ENCODE assay signal across 17 cellular contexts in the genomic region with DNA sequence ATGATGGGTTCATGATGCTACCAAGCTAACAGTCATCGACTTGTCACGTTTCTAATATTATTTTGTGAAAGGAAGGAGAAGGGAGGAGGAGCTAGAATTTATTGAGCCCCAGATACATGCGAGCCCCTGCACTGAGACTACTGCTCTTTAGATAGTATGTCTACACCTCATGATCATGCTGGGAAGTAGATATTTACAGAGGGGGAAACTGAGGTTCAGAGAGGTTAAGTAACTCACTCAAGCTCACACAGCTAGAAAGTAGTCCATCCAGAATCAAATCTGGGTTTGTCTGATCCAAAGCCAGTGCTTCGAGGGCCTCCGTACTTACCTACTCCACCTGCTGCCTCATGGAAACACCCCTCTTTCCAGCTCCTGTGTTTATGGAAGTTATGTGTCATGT. TPM values are rescaled to one million over a fixed set of nuclear protein-coding genes. Genes with fewer than 3 reads are reported as not detected.
DNase-seq lines count a peak whose midpoint lies in the region; ATAC-seq, FAIRE-seq and TF ChIP-seq lines count a peak whose summit lies in the region.
"Had no signal": no experiment of that assay in that cellular context is flagged by ENCODE, and none has a peak within 500 bp of the region (broad histone marks: within the 10 kb centered on the region; RNA-seq: fewer than 3 reads in every experiment).

No MANE protein-coding gene starts in this region.

- CTCF ChIA-PET in PC-9 (lab: Charles Lee) (no interaction called here), K562 (lab: Yijun Ruan, JAX; ENCODE audit: low intra/inter-chr PET ratio) (interaction anchor here (0.8 kb wide), 1 partner anchor 36 kb away, joined by 3 read pairs; no protein-coding TSS in a partner anchor)

- H3K27ac Mint-ChIP-seq in activated T-helper 1 cell treated with anti-CD3 and anti-CD28 coated beads, Interleukin-12 subunit alpha, Interleukin-12 subunit beta, Interleukin-2, Interleukin-4 antibody, amounts not matched to agents 30 ng/mL and 10 ng/mL and 1 ng/mL, durations not matched to agents 14 hours and 24 hours and 36 hours = no peak overlapping the region
- H3K27ac Mint-ChIP-seq: CD4-positive, alpha-beta memory T cell; H9; HFFc6 had no signal

- H3K27ac ChIP-seq in PC-9 = peak overlapping the region; percentile 51
- no peak overlapping the region for H3K27ac ChIP-seq in K562 (ENCODE audit: extremely low read depth, low read depth, low read length)
- no peak overlapping the region for H3K27ac ChIP-seq in esophagus muscularis mucosa (replicated peaks in 1 of 4)
- H3K27ac ChIP-seq: GM23248 had no signal

- no peaks in the 10 kb centered on the region for H3K9me3 Mint-ChIP-seq in activated T-helper 1 cell treated with anti-CD3 and anti-CD28 coated beads, Interleukin-12 subunit alpha, Interleukin-12 subunit beta, Interleukin-2, Interleukin-4 antibody, amounts not matched to agents 30 ng/mL and 10 ng/mL and 1 ng/mL, durations not matched to agents 14 hours and 24 hours and 36 hours
- H3K9me3 Mint-ChIP-seq: H9, HFFc6 had no signal

- H3K9me3 ChIP-seq in PC-9 (ENCODE audit: insufficient read depth, low read depth) (no peaks in the 10 kb centered on the region), K562 (replicated peaks; ENCODE audit: control insufficient read depth, insufficient read depth, low read depth, low read length) (no peaks in the 10 kb centered on the region), esophagus muscularis mucosa (no peaks in the 10 kb centered on the region)

- H4K20me1 ChIP-seq in PC-9 (ENCODE audit: insufficient read depth) (no peaks in the 10 kb centered on the region), K562 (replicated peaks; ENCODE audit: control insufficient read depth, insufficient read depth, low read length) (no peaks in the 10 kb centered on the region)

- TF ChIP-seq POLR2A in K562 (conservative IDR thresholded peaks at IDR 0.05) = no peak
- no peak for TF ChIP-seq POLR2A in esophagus muscularis mucosa (IDR thresholded peaks at IDR 0.05; ENCODE audit: low read depth)

- H3K4me1 Mint-ChIP-seq in activated T-helper 1 cell treated with anti-CD3 and anti-CD28 coated beads, Interleukin-12 subunit alpha, Interleukin-12 subunit beta, Interleukin-2, Interleukin-4 antibody, amounts not matched to agents 30 ng/mL and 10 ng/mL and 1 ng/mL, durations not matched to agents 14 hours and 24 hours and 36 hours (ENCODE audit: low read depth) = no peaks in the 10 kb centered on the region

- DNase-seq in PC-9 = no peak
- no peak for DNase-seq in K562 (ENCODE audit: extremely low read depth in 1 of 4, low spot score in 3 of 4)
- DNase-seq in esophagus muscularis mucosa (ENCODE audit: extremely low spot score) = peak; percentile 55
- no peak for DNase-seq in NCI-H2029 (lab: John Stamatoyannopoulos, UW)
- DNase-seq in activated T-helper 1 cell treated with anti-CD3 and anti-CD28 coated beads, Interleukin-12 subunit alpha, Interleukin-12 subunit beta, Interleukin-2, Interleukin-4 antibody, amounts not matched to agents 30 ng/mL and 10 ng/mL and 1 ng/mL, durations not matched to agents 14 hours and 24 hours and 36 hours (ENCODE audit: low spot score) = no peak
- DNase-seq: C1 segment of cervical spinal cord; Calu3; CD4-positive, alpha-beta memory T cell; COR-L47; DMS53; GF-D8; GM23248; H9; HFFc6 had no signal

- TF ChIP-seq CTCF in PC-9 (conservative IDR thresholded peaks at IDR 0.05) (no peak), K562 (IDR thresholded peaks at IDR 0.05 in 2 of 3, conservative IDR thresholded peaks at IDR 0.05 in 1 of 3; ENCODE audit: insufficient read depth in 2 of 3, low read depth in 1 of 3, low read length in 3 of 3) (no peak), esophagus muscularis mucosa (IDR thresholded peaks at IDR 0.05) (no peak)

- in situ Hi-C loops in K562 (cut with MboI) = no loop called here

- no peaks in the 10 kb centered on the region for H3K9me2 ChIP-seq in PC-9 (ENCODE audit: insufficient read depth)

- H3K36me3 ChIP-seq in PC-9 (ENCODE audit: low read depth) = no peaks in the 10 kb centered on the region
- no peaks in the 10 kb centered on the region for H3K36me3 ChIP-seq in K562 (ENCODE audit: control insufficient read depth, insufficient read depth, low read length)
- H3K36me3 ChIP-seq in esophagus muscularis mucosa = no peaks in the 10 kb centered on the region

- H3K9ac ChIP-seq in K562 (ENCODE audit: insufficient read depth in 1 of 2, low read depth in 2 of 2, low read length in 2 of 2) = no peak overlapping the region
- H3K9ac ChIP-seq: GM23248 had no signal

- intact Hi-C loops in PC-9 (cut with micrococcal nuclease; ENCODE audit: unreplicated experiment) (no loop called here), K562 (cut with micrococcal nuclease) (no loop called here), esophagus muscularis mucosa (cut with DNase I) (no loop called here)
- intact Hi-C loops in activated T-helper 1 cell treated with anti-CD3 and anti-CD28 coated beads, Interleukin-12 subunit alpha, Interleukin-12 subunit beta, Interleukin-2, Interleukin-4 antibody, amounts not matched to agents 30 ng/mL and 10 ng/mL and 1 ng/mL, durations not matched to agents 14 hours and 24 hours and 36 hours (cut with micrococcal nuclease) = no loop called here

- peak overlapping the region; percentile 36 for H3K4me2 ChIP-seq in PC-9
- no peak overlapping the region for H3K4me2 ChIP-seq in K562 (ENCODE audit: insufficient read depth, low read length)

- no peaks in the 10 kb centered on the region for H3K9me1 ChIP-seq in K562 (ENCODE audit: control insufficient read depth, insufficient read depth, low read length)

- no peaks in the 10 kb centered on the region for H3K79me2 ChIP-seq in PC-9 (ENCODE audit: low read depth)
- H3K79me2 ChIP-seq in K562 (ENCODE audit: control insufficient read depth, insufficient read depth, low read length) = no peaks in the 10 kb centered on the region

- H3F3A ChIP-seq in PC-9 (ENCODE audit: insufficient read depth, low read depth) = peaks cover 31% of the 10 kb centered on the region

- no peak overlapping the region for H3K4me3 ChIP-seq in PC-9
- H3K4me3 ChIP-seq in K562 = no peak overlapping the region
- H3K4me3 ChIP-seq in esophagus muscularis mucosa = no peak overlapping the region
- H3K4me3 ChIP-seq: GM23248 had no signal

- no peak for FAIRE-seq in K562 (lab: Jason Lieb, UNC)
- FAIRE-seq: GM12891, GM18507 had no signal

- ATAC-seq in K562 (no peak), GM21367 (IDR thresholded peaks at IDR 0.05; ENCODE audit: unreplicated experiment) (no peak)

- no TSS peak for BruUV-seq in PC-9 (replicated peaks; lab: Mats Ljungman, UMichigan)
- no TSS peak for BruUV-seq in K562 (replicated peaks; lab: Mats Ljungman, UMichigan)

- H2AFZ ChIP-seq in PC-9 = no peak overlapping the region
- H2AFZ ChIP-seq in K562 (ENCODE audit: low read depth, low read length) = no peak overlapping the region
- H2AFZ ChIP-seq: GM23248 had no signal

- no peak for TF ChIP-seq RAD21 in K562 (CRISPR knock-in tag; conservative IDR thresholded peaks at IDR 0.05 in 1 of 2, IDR thresholded peaks at IDR 0.05 in 1 of 2)

- H3K27me3 ChIP-seq in PC-9 (ENCODE audit: insufficient read depth, low read depth) (no peaks in the 10 kb centered on the region), K562 (ENCODE audit: control insufficient read depth in 2 of 2, insufficient read depth in 2 of 2, low read length in 2 of 2) (no peaks in the 10 kb centered on the region), esophagus muscularis mucosa (no peaks in the 10 kb centered on the region)

- POLR2A ChIA-PET in PC-9 (lab: Charles Lee; ENCODE audit: unreplicated experiment) (interaction anchor here (0.6 to 0.9 kb wide), 3 partner anchors 20 to 81 kb away, joined by 4 to 6 read pairs (median 5); no protein-coding TSS in a partner anchor), K562 (lab: Yijun Ruan, JAX) (interaction anchor here (0.9 to 1.1 kb wide), 2 partner anchors 14 to 71 kb away, joined by 3 to 5 read pairs; no protein-coding TSS in a partner anchor)

- H3K4me1 ChIP-seq in PC-9 (replicated peaks; ENCODE audit: insufficient read depth) (peaks cover 57% of the 10 kb centered on the region), K562 (replicated peaks in 1 of 2; ENCODE audit: control insufficient read depth in 2 of 2, insufficient read depth in 2 of 2, low read length in 2 of 2) (peaks cover 8 to 16% of the 10 kb centered on the region in 2 experiments), esophagus muscularis mucosa (peaks cover 0 to 7% (median 3%) of the 10 kb centered on the region in 4 donors)

- H3K36me3 Mint-ChIP-seq in activated T-helper 1 cell treated with anti-CD3 and anti-CD28 coated beads, Interleukin-12 subunit alpha, Interleukin-12 subunit beta, Interleukin-2, Interleukin-4 antibody, amounts not matched to agents 30 ng/mL and 10 ng/mL and 1 ng/mL, durations not matched to agents 14 hours and 24 hours and 36 hours (ENCODE audit: low read depth) = no peaks in the 10 kb centered on the region
- H3K36me3 Mint-ChIP-seq: CD4-positive, alpha-beta memory T cell had no signal

- no peak for TF ChIP-seq EP300 in K562 (IDR thresholded peaks at IDR 0.05; ENCODE audit: low read length)
- no peak for TF ChIP-seq EP300 in esophagus muscularis mucosa (IDR thresholded peaks at IDR 0.05)

- peaks cover 7% of the 10 kb centered on the region for H3K27me3 Mint-ChIP-seq in activated T-helper 1 cell treated with anti-CD3 and anti-CD28 coated beads, Interleukin-12 subunit alpha, Interleukin-12 subunit beta, Interleukin-2, Interleukin-4 antibody, amounts not matched to agents 30 ng/mL and 10 ng/mL and 1 ng/mL, durations not matched to agents 14 hours and 24 hours and 36 hours (ENCODE audit: insufficient read depth)

- 62% methylated on average over 5 of the region's 5 CpGs for WGBS in K562 (ENCODE audit: insufficient coverage, low coverage, missing lambda C conversion rate)
- WGBS in esophagus muscularis mucosa = 93% methylated on average over 5 of the region's 5 CpGs

- no peak overlapping the region for H3K4me3 Mint-ChIP-seq in activated T-helper 1 cell treated with anti-CD3 and anti-CD28 coated beads, Interleukin-12 subunit alpha, Interleukin-12 subunit beta, Interleukin-2, Interleukin-4 antibody, amounts not matched to agents 30 ng/mL and 10 ng/mL and 1 ng/mL, durations not matched to agents 14 hours and 24 hours and 36 hours
- H3K4me3 Mint-ChIP-seq: CD4-positive, alpha-beta memory T cell; H9; HFFc6 had no signal

RNA-seq across cellular contexts. Expression of a gene that starts 38.8 kb away (rescaled TPM):
- total RNA-seq in PC-9 (2021) (193 and 201 TPM in 2 replicates), K562 (2014; rRNA removed) (36.3 and 39.4 TPM in 2 replicates), K562 (2014; rRNA removed; fragmentation: Illumina TruSeq; extraction: Trizol) (49.1 and 55.6 TPM in 2 replicates), K562 (2015; rRNA removed; fragmentation: Illumina TruSeq; extraction: Trizol) (43.5 and 48.4 TPM in 2 replicates), K562 (2021) (55.7 and 57.5 TPM in 2 replicates), esophagus muscularis mucosa (10 to 100 TPM; 56.8 to 73.1 (median 69.1) TPM)
- 141 and 293 TPM in 2 replicates for total RNA-seq in K562 (2011; cell fraction: chromatin; rRNA removed; ENCODE audit: low replicate concordance)
- 38.2 and 46.8 TPM in 2 replicates for total RNA-seq in K562 (2011; cell fraction: nucleolus; rRNA removed)
- 84.2 and 109 TPM in 2 replicates for total RNA-seq in K562 (2011; cell fraction: nucleoplasm; rRNA removed)
- polyA plus RNA-seq in K562 (2011; rRNA removed) (38.9 and 43.6 TPM in 2 replicates), K562 (2014; fragmentation: Illumina TruSeq; extraction: Trizol) (51.4 and 63.5 TPM in 2 replicates), K562 (2014; fragmentation: Nextera tagmentation; extraction: Ambion mirVana) (10 to 100 TPM in 1 of 2 experiments, 1 to 10 TPM in 1; 9.4 to 13.4 TPM), K562 (2014; rRNA removed) (30.8 and 31.0 TPM in 2 replicates)
- polyA plus RNA-seq in K562 (2011; cell fraction: cytosol; rRNA removed) = 8.7 and 13.6 TPM in 2 replicates
- 49.2 and 58.1 TPM in 2 replicates for polyA plus RNA-seq in K562 (2011; cell fraction: nucleus; rRNA removed)
- 35.9 and 42.5 TPM in 2 replicates for polyA plus RNA-seq in K562 (2012)
- 66.5 and 99.3 TPM in 2 replicates for polyA minus RNA-seq in K562 (2011; rRNA and poly(A)+ RNA removed)
- polyA minus RNA-seq in K562 (2011; cell fraction: cytosol; rRNA and poly(A)+ RNA removed) = 19.7 and 21.1 TPM in 2 replicates
- 61.9 and 105 TPM in 2 replicates for polyA minus RNA-seq in K562 (2011; cell fraction: nucleus; rRNA and poly(A)+ RNA removed)
- 85.0 and 87.1 TPM in 2 replicates for total RNA-seq in activated T-helper 1 cell treated with anti-CD3 and anti-CD28 coated beads, Interleukin-12 subunit alpha, Interleukin-12 subunit beta, Interleukin-2, Interleukin-4 antibody, amounts not matched to agents 30 ng/mL and 10 ng/mL and 1 ng/mL, durations not matched to agents 14 hours and 24 hours and 36 hours
